26 cellular contexts compared by ENCODE assay signal in genomic region chr2:195495356-195495755, GRCh38.
"Had no signal": no experiment of that assay in that cellular context is flagged by ENCODE, and none has a peak within 500 bp of the region (broad histone marks: within the 10 kb centered on the region; RNA-seq: fewer than 3 reads in every experiment).

No MANE protein-coding gene starts in this region.

- H3K4me3 ChIP-seq: heart right ventricle, lower lobe of right lung, mucosa of descending colon, neural progenitor cell, tibial artery had no signal

- DNase-seq: activated CD4-positive, alpha-beta T cell treated with anti-CD3 and anti-CD28 coated beads for 4 hours; activated CD4-positive, alpha-beta T cell treated with anti-CD3 and anti-CD28 coated beads, Interleukin-2, amount 50 U/mL, for 48 hours; activated CD4-positive, CD25-positive, alpha-beta regulatory T cell; activated CD8-positive, alpha-beta memory T cell treated with anti-CD3 and anti-CD28 coated beads, Interleukin-2, amount 10 ng/mL, durations not matched to agents 7 days and 5 days; activated gamma-delta T cell treated with Interleukin-2 at 50 U/mL for 16 hours; activated T-cell treated with anti-CD3 and anti-CD28 coated beads for 4 hours; anterior cingulate cortex; effector CD4-positive, alpha-beta T cell; foreskin fibroblast; heart right ventricle; kidney; lower lobe of right lung; mesendoderm; mucosa of descending colon; small intestine; stimulated activated CD4-positive, alpha-beta T cell treated with anti-CD3 and anti-CD28 coated beads, Interleukin-2, amount 100 ng/mL, for 24 hours; stimulated activated naive CD8-positive, alpha-beta T cell treated with anti-CD3 and anti-CD28 coated beads, Interleukin-15, amount 100 ng/mL, for 72 hours; tibial artery had no signal

- ATAC-seq: activated CD8-positive, alpha-beta memory T cell treated with anti-CD3 and anti-CD28 coated beads, Interleukin-2, amount 10 ng/mL, durations not matched to agents 7 days and 5 days; heart right ventricle; left lobe of liver; lower lobe of right lung; mucosa of descending colon; sciatic nerve; stimulated activated effector memory CD8-positive, alpha-beta T cell treated with anti-CD3 and anti-CD28 coated beads, Interleukin-12 subunit alpha, Interleukin-12 subunit beta, amount 100 ng/mL, for 72 hours had no signal

- H2AFZ ChIP-seq: neural progenitor cell had no signal

- H3K27ac Mint-ChIP-seq: activated CD8-positive, alpha-beta memory T cell treated with anti-CD3 and anti-CD28 coated beads, Interleukin-2, amount 10 ng/mL, durations not matched to agents 7 days and 5 days; activated naive CD4-positive, alpha-beta T cell treated with anti-CD3 and anti-CD28 coated beads, Interleukin-2, amount 50 U/mL, for 24 hours; brain; dendritic cell treated with granulocyte-macrophage colony-stimulating factor and Interleukin-4, amounts not matched to agents 40 ng/mL and 50 ng/mL, for 4 days; neural progenitor cell; stimulated activated effector memory CD8-positive, alpha-beta T cell treated with anti-CD3 and anti-CD28 coated beads, Interleukin-12 subunit alpha, Interleukin-12 subunit beta, amount 100 ng/mL, for 72 hours; stimulated activated naive CD8-positive, alpha-beta T cell treated with anti-CD3 and anti-CD28 coated beads, Interleukin-15, amount 100 ng/mL, for 72 hours had no signal

- H3K36me3 Mint-ChIP-seq: activated naive CD4-positive, alpha-beta T cell treated with anti-CD3 and anti-CD28 coated beads, Interleukin-2, amount 50 U/mL, for 24 hours; brain; neural progenitor cell; stimulated activated effector memory CD8-positive, alpha-beta T cell treated with anti-CD3 and anti-CD28 coated beads, Interleukin-12 subunit alpha, Interleukin-12 subunit beta, amount 100 ng/mL, for 72 hours had no signal

- H3K27me3 Mint-ChIP-seq: activated CD8-positive, alpha-beta memory T cell treated with anti-CD3 and anti-CD28 coated beads, Interleukin-2, amount 10 ng/mL, durations not matched to agents 7 days and 5 days; activated naive CD4-positive, alpha-beta T cell treated with anti-CD3 and anti-CD28 coated beads, Interleukin-2, amount 50 U/mL, for 24 hours; brain; dendritic cell treated with granulocyte-macrophage colony-stimulating factor and Interleukin-4, amounts not matched to agents 40 ng/mL and 50 ng/mL, for 4 days; stimulated activated naive CD8-positive, alpha-beta T cell treated with anti-CD3 and anti-CD28 coated beads, Interleukin-15, amount 100 ng/mL, for 72 hours had no signal

- H3K27me3 ChIP-seq: heart right ventricle, neural progenitor cell, tibial artery had no signal

- H3K27ac ChIP-seq: heart right ventricle, lower lobe of right lung, neural progenitor cell, tibial artery had no signal

- H3K9me3 Mint-ChIP-seq: activated naive CD4-positive, alpha-beta T cell treated with anti-CD3 and anti-CD28 coated beads, Interleukin-2, amount 50 U/mL, for 24 hours; dendritic cell treated with granulocyte-macrophage colony-stimulating factor and Interleukin-4, amounts not matched to agents 40 ng/mL and 50 ng/mL, for 4 days; neural progenitor cell; stimulated activated effector memory CD8-positive, alpha-beta T cell treated with anti-CD3 and anti-CD28 coated beads, Interleukin-12 subunit alpha, Interleukin-12 subunit beta, amount 100 ng/mL, for 72 hours; stimulated activated naive CD8-positive, alpha-beta T cell treated with anti-CD3 and anti-CD28 coated beads, Interleukin-15, amount 100 ng/mL, for 72 hours had no signal

- H3K4me1 ChIP-seq: heart right ventricle, lower lobe of right lung, neural progenitor cell had no signal

- H3K9me3 ChIP-seq: heart right ventricle, lower lobe of right lung, mucosa of descending colon, tibial artery had no signal

- H3K4me3 Mint-ChIP-seq: activated CD8-positive, alpha-beta memory T cell treated with anti-CD3 and anti-CD28 coated beads, Interleukin-2, amount 10 ng/mL, durations not matched to agents 7 days and 5 days; activated naive CD4-positive, alpha-beta T cell treated with anti-CD3 and anti-CD28 coated beads, Interleukin-2, amount 50 U/mL, for 24 hours; brain; dendritic cell treated with granulocyte-macrophage colony-stimulating factor and Interleukin-4, amounts not matched to agents 40 ng/mL and 50 ng/mL, for 4 days; neural progenitor cell; stimulated activated effector memory CD8-positive, alpha-beta T cell treated with anti-CD3 and anti-CD28 coated beads, Interleukin-12 subunit alpha, Interleukin-12 subunit beta, amount 100 ng/mL, for 72 hours; stimulated activated naive CD8-positive, alpha-beta T cell treated with anti-CD3 and anti-CD28 coated beads, Interleukin-15, amount 100 ng/mL, for 72 hours had no signal

- H3K36me3 ChIP-seq: heart right ventricle, lower lobe of right lung, neural progenitor cell, tibial artery had no signal

- H3K9ac ChIP-seq: neural progenitor cell had no signal

- FAIRE-seq: endometrium, kidney, small intestine had no signal

- H3K4me2 ChIP-seq: neural progenitor cell had no signal
